19 cellular contexts compared by ENCODE assay signal in genomic region chr1:83839566-83840173, GRCh38.
A peak's percentile ranks its signal among the peaks of the same experiment; 100 is the strongest.
DNase-seq lines count a peak whose midpoint lies in the region; ATAC-seq and TF ChIP-seq lines count a peak whose summit lies in the region.
"Had no signal": no experiment of that assay in that cellular context is flagged by ENCODE, and none has a peak within 500 bp of the region (broad histone marks: within the 10 kb centered on the region; RNA-seq: fewer than 3 reads in every experiment).

No MANE protein-coding gene starts in this region.

- H3K4me1 Mint-ChIP-seq in activated T-helper 1 cell treated with anti-CD3 and anti-CD28 coated beads, Interleukin-12 subunit alpha, Interleukin-12 subunit beta, Interleukin-2, Interleukin-4 antibody, amounts not matched to agents 30 ng/mL and 10 ng/mL and 1 ng/mL, durations not matched to agents 14 hours and 24 hours and 36 hours (ENCODE audit: low read depth), result no peaks in the 10 kb centered on the region
- H3K4me1 Mint-ChIP-seq: stimulated activated effector memory CD8-positive, alpha-beta T cell treated with anti-CD3 and anti-CD28 coated beads, Interleukin-12 subunit alpha, Interleukin-12 subunit beta, amount 100 ng/mL, for 72 hours had no signal

- H3K9me3 Mint-ChIP-seq in activated T-helper 1 cell treated with anti-CD3 and anti-CD28 coated beads, Interleukin-12 subunit alpha, Interleukin-12 subunit beta, Interleukin-2, Interleukin-4 antibody, amounts not matched to agents 30 ng/mL and 10 ng/mL and 1 ng/mL, durations not matched to agents 14 hours and 24 hours and 36 hours, result peaks cover 3% of the 10 kb centered on the region
- H3K9me3 Mint-ChIP-seq: stimulated activated effector memory CD8-positive, alpha-beta T cell treated with anti-CD3 and anti-CD28 coated beads, Interleukin-12 subunit alpha, Interleukin-12 subunit beta, amount 100 ng/mL, for 72 hours had no signal

- no peak overlapping the region for H3K4me3 ChIP-seq in choroid plexus epithelial cell (ENCODE audit: low read depth, low read length)
- H3K4me3 ChIP-seq in right lobe of liver, result no peak overlapping the region
- H3K4me3 ChIP-seq in psoas muscle, result no peak overlapping the region
- H3K4me3 ChIP-seq: left lung, ovary, spleen had no signal

- DNase-seq in GM03348 (ENCODE audit: low spot score), result peak; percentile 36
- DNase-seq in NCI-H146 treated with DMSO at 0.1 percent for 48 hours (lab: John Stamatoyannopoulos, UW; ENCODE audit: unreplicated experiment), result peak; percentile 52
- DNase-seq in choroid plexus epithelial cell (ENCODE audit: low read depth), result peak; percentile 48
- DNase-seq in right lobe of liver, result no peak
- no peak for DNase-seq in cerebellum (ENCODE audit: low spot score)
- DNase-seq in activated T-helper 1 cell treated with anti-CD3 and anti-CD28 coated beads, Interleukin-12 subunit alpha, Interleukin-12 subunit beta, Interleukin-2, Interleukin-4 antibody, amounts not matched to agents 30 ng/mL and 10 ng/mL and 1 ng/mL, durations not matched to agents 14 hours and 24 hours and 36 hours (ENCODE audit: low spot score), result no peak
- DNase-seq in psoas muscle, result no peak
- DNase-seq: activated effector memory CD4-positive, alpha-beta T cell treated with Interleukin-2 at 50 U/mL for 16 hours; DMS153; left lung; NCI-H2081 treated with DMSO at 0.1 percent for 48 hours; NCI-H774; ovary; spleen; SW 1271 had no signal

- no peak for TF ChIP-seq CTCF in choroid plexus epithelial cell (conservative IDR thresholded peaks at IDR 0.05; ENCODE audit: low read depth, low read length)
- TF ChIP-seq CTCF in right lobe of liver (IDR thresholded peaks at IDR 0.05), result no peak
- TF ChIP-seq CTCF in psoas muscle (IDR thresholded peaks at IDR 0.05), result no peak

- no peak for TF ChIP-seq POLR2A in right lobe of liver (IDR thresholded peaks at IDR 0.05)

- WGBS in right lobe of liver (ENCODE audit: insufficient coverage, low coverage, low lambda C conversion rate, missing lambda C conversion rate), result 51% methylated on average over 3 of the region's 3 CpGs
- 88 to 90% (median 90%) methylated on average over 3 of the region's 3 CpGs for WGBS in psoas muscle, 3 donors

- H3K27me3 Mint-ChIP-seq in activated T-helper 1 cell treated with anti-CD3 and anti-CD28 coated beads, Interleukin-12 subunit alpha, Interleukin-12 subunit beta, Interleukin-2, Interleukin-4 antibody, amounts not matched to agents 30 ng/mL and 10 ng/mL and 1 ng/mL, durations not matched to agents 14 hours and 24 hours and 36 hours (ENCODE audit: insufficient read depth), result peaks cover 1% of the 10 kb centered on the region
- H3K27me3 Mint-ChIP-seq: type B pancreatic cell had no signal

- peaks cover 1% of the 10 kb centered on the region for H3K36me3 Mint-ChIP-seq in activated T-helper 1 cell treated with anti-CD3 and anti-CD28 coated beads, Interleukin-12 subunit alpha, Interleukin-12 subunit beta, Interleukin-2, Interleukin-4 antibody, amounts not matched to agents 30 ng/mL and 10 ng/mL and 1 ng/mL, durations not matched to agents 14 hours and 24 hours and 36 hours (ENCODE audit: low read depth)
- H3K36me3 Mint-ChIP-seq: stimulated activated effector memory CD8-positive, alpha-beta T cell treated with anti-CD3 and anti-CD28 coated beads, Interleukin-12 subunit alpha, Interleukin-12 subunit beta, amount 100 ng/mL, for 72 hours; type B pancreatic cell had no signal

- H3K9me3 ChIP-seq in right lobe of liver (no peaks in the 10 kb centered on the region), psoas muscle (no peaks in the 10 kb centered on the region)
- H3K9me3 ChIP-seq: left lung, ovary, spleen had no signal

- no peak overlapping the region for H3K4me3 Mint-ChIP-seq in activated T-helper 1 cell treated with anti-CD3 and anti-CD28 coated beads, Interleukin-12 subunit alpha, Interleukin-12 subunit beta, Interleukin-2, Interleukin-4 antibody, amounts not matched to agents 30 ng/mL and 10 ng/mL and 1 ng/mL, durations not matched to agents 14 hours and 24 hours and 36 hours
- H3K4me3 Mint-ChIP-seq: stimulated activated effector memory CD8-positive, alpha-beta T cell treated with anti-CD3 and anti-CD28 coated beads, Interleukin-12 subunit alpha, Interleukin-12 subunit beta, amount 100 ng/mL, for 72 hours; type B pancreatic cell had no signal

- no peak overlapping the region for H3K27ac Mint-ChIP-seq in activated T-helper 1 cell treated with anti-CD3 and anti-CD28 coated beads, Interleukin-12 subunit alpha, Interleukin-12 subunit beta, Interleukin-2, Interleukin-4 antibody, amounts not matched to agents 30 ng/mL and 10 ng/mL and 1 ng/mL, durations not matched to agents 14 hours and 24 hours and 36 hours
- H3K27ac Mint-ChIP-seq: stimulated activated effector memory CD8-positive, alpha-beta T cell treated with anti-CD3 and anti-CD28 coated beads, Interleukin-12 subunit alpha, Interleukin-12 subunit beta, amount 100 ng/mL, for 72 hours; type B pancreatic cell had no signal

- intact Hi-C loops in right lobe of liver (cut with DNase I), result no loop called here
- intact Hi-C loops in activated T-helper 1 cell treated with anti-CD3 and anti-CD28 coated beads, Interleukin-12 subunit alpha, Interleukin-12 subunit beta, Interleukin-2, Interleukin-4 antibody, amounts not matched to agents 30 ng/mL and 10 ng/mL and 1 ng/mL, durations not matched to agents 14 hours and 24 hours and 36 hours (cut with micrococcal nuclease), result no loop called here
- intact Hi-C loops in psoas muscle (cut with DNase I), result no loop called here

- H3K4me1 ChIP-seq in right lobe of liver, result peaks cover 0 to 11% (median 4%) of the 10 kb centered on the region in 4 donors
- no peaks in the 10 kb centered on the region for H3K4me1 ChIP-seq in psoas muscle
- H3K4me1 ChIP-seq: left lung, spleen had no signal

- ATAC-seq in right lobe of liver (peak; percentile 72 to 89 (median 86)), psoas muscle (no peak)
- ATAC-seq: left lung; stimulated activated effector memory CD8-positive, alpha-beta T cell treated with anti-CD3 and anti-CD28 coated beads, Interleukin-12 subunit alpha, Interleukin-12 subunit beta, amount 100 ng/mL, for 72 hours had no signal

- H3K27ac ChIP-seq in right lobe of liver, result peak overlapping the region; percentile 1 to 20 (median 19)
- no peak overlapping the region for H3K27ac ChIP-seq in psoas muscle
- H3K27ac ChIP-seq: C4-2B, left lung, ovary, RWPE1, spleen had no signal

- H3K36me3 ChIP-seq in right lobe of liver (no peaks in the 10 kb centered on the region), psoas muscle (ENCODE audit: insufficient read depth in 1 of 2, low read depth in 1 of 2) (no peaks in the 10 kb centered on the region)
- H3K36me3 ChIP-seq: left lung, ovary, spleen had no signal

- no peaks in the 10 kb centered on the region for H3K27me3 ChIP-seq in right lobe of liver
- peaks cover 0 to 2% (median 0%) of the 10 kb centered on the region in 3 donors for H3K27me3 ChIP-seq in psoas muscle (ENCODE audit: insufficient read depth in 3 of 3, low read length in 2 of 3)
- H3K27me3 ChIP-seq: left lung, ovary, spleen had no signal

Comparison
In these comparisons a context has a peak if more than half of its experiments do, and no peak if none do; other contexts are left out.
1. DNase-seq: peak in GM03348 (single experiment), NCI-H146 treated with DMSO at 0.1 percent for 48 hours (single experiment) and choroid plexus epithelial cell (single experiment); none in right lobe of liver (0 of 3), cerebellum (single experiment), activated T-helper 1 cell treated with anti-CD3 and anti-CD28 coated beads, Interleukin-12 subunit alpha, Interleukin-12 subunit beta, Interleukin-2, Interleukin-4 antibody, amounts not matched to agents 30 ng/mL and 10 ng/mL and 1 ng/mL, durations not matched to agents 14 hours and 24 hours and 36 hours (single experiment) and psoas muscle (0 of 2).
2. ATAC-seq: peak in right lobe of liver (4 of 4); none in psoas muscle (0 of 4).